Comparison of ENCODE assay signal across 8 cellular contexts in the genomic region with DNA sequence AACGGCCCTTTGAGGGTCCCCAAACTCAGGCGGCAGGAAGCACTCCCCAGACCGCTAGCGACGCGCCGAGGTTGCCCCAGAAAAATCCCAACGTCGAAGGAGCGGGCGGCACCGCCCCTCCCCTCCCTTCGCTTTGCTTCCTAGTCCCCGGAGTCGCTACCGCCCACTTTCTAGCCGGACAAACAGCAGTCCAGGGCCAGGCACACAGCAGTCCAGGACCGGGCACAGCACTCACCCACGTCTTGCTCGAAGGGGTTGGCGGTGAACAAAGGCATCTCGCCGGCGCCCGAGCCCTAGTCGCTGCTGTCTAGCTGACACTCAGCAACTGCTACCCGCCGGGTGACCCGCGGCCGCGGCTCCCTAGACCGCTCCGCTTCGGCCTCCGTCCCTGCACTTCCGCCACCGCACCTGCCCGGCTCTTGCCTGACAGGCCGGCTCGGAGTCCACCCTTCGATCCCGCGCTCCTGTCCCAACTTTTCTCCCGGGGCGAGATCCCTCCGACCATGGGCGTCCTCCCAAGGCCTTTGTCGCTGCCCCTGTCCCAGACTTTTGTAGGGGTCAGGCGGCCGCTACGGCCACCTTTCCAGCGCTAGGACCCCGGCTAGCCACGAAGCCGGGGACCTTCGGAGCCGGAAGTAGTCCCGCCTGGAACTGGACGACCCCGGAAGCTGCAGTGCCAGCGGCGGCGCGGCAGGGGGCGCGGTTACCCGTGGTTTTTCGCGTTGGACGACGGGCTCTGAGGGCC. TPM values are rescaled to one million over a fixed set of nuclear protein-coding genes. Genes with fewer than 3 reads are reported as not detected.
DNase-seq lines count a peak whose midpoint lies in the region; ATAC-seq, FAIRE-seq and TF ChIP-seq lines count a peak whose summit lies in the region.

Gene STAM2 (minus strand): TSS at position 396 of the 745 bp plus-strand sequence. CDS start 121 bp downstream, at position 275.

- H2AFZ ChIP-seq in hepatocyte = peak within 1 kb of the TSS; percentile 77

- peak within 1 kb of the TSS; percentile 80 for H3K4me2 ChIP-seq in hepatocyte

- no peaks in the 10 kb centered on the region for H3K9me2 ChIP-seq in hepatocyte (replicated peaks; ENCODE audit: insufficient read depth)

- ATAC-seq in HG02981 (IDR thresholded peaks at IDR 0.05; ENCODE audit: unreplicated experiment) = peak; percentile 82

- no peaks in the 10 kb centered on the region for H3K9me3 ChIP-seq in hepatocyte (ENCODE audit: low read depth)

- peaks cover 22% of the 10 kb centered on the region for H3K4me1 ChIP-seq in hepatocyte (ENCODE audit: insufficient read depth)

- peaks cover 39% of the 10 kb centered on the region for H3K79me2 ChIP-seq in hepatocyte

- WGBS in hepatocyte (ENCODE audit: low lambda C conversion rate, missing lambda C conversion rate) = under 1% methylated on average over 70 of the region's 72 CpGs

- H3K4me3 ChIP-seq in hepatocyte = peak within 1 kb of the TSS; percentile 54

- FAIRE-seq in GM18507 (lab: Jason Lieb, UNC) = peak; percentile 95

- H4K20me1 ChIP-seq in hepatocyte (ENCODE audit: insufficient read depth, poor library complexity, severe bottlenecking) = no peaks in the 10 kb centered on the region

- H3K27ac ChIP-seq in 22Rv1 (peak within 1 kb of the TSS; percentile 73), hepatocyte (peak within 1 kb of the TSS; percentile 97)

- peak; percentile 86 for DNase-seq in GM18507 (ENCODE audit: extremely low spot score, insufficient read length, low read depth)
- DNase-seq in NCI-H2029 (lab: John Stamatoyannopoulos, UW) = peak; percentile 73
- peak; percentile 94 for DNase-seq in T1000 (lab: John Stamatoyannopoulos, UW)
- DNase-seq in astrocyte of the hippocampus (ENCODE audit: low read depth, low spot score) = peak; percentile 97
- peak; percentile 94 for DNase-seq in hepatocyte (ENCODE audit: low spot score)
- DNase-seq in retina = peak; percentile 100

- TF ChIP-seq CTCF in 22Rv1 (IDR thresholded peaks at IDR 0.05) = peak; percentile 70
- TF ChIP-seq CTCF in hepatocyte (IDR thresholded peaks at IDR 0.05; ENCODE audit: poor library complexity) = peak; percentile 99

- H3K27me3 ChIP-seq in hepatocyte = no peaks in the 10 kb centered on the region

- H3K36me3 ChIP-seq in hepatocyte (replicated peaks; ENCODE audit: insufficient read depth, low read depth) = no peaks in the 10 kb centered on the region

RNA-seq across cellular contexts. Expression of gene STAM2, which starts in this region (rescaled TPM):
- 40.1 and 41.0 TPM in 2 replicates for total RNA-seq in hepatocyte
- polyA plus RNA-seq in hepatocyte = 9.9 and 13.1 TPM in 2 replicates

Comparison
In these comparisons a context has a peak if more than half of its experiments do, and no peak if none do; other contexts are left out.
1. Peak in every context shown above with its lines: DNase-seq, ATAC-seq, H3K4me3 ChIP-seq and H3K27ac ChIP-seq.